In the genomic region with DNA sequence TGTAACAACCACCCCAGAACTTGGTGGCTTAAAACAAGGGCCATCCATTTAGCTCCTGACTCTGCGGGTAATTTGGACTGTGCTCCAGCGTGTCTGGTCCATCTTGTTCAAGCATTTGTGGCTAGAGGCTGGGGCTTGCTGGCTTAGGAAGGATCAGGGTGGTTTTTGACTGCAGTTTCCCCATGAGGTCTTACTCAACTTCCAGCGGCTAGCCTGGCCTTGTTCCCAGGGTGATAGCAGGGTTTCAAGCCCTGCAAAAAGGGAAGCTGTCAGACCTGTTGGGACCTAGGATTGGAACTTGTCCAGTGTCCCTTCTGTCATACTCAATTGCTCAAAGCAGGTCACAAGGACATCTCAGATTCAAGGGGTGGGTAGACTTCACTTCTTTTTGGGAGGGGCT, we compare ENCODE assay signal across 15 cellular contexts.
DNase-seq lines count a peak whose midpoint lies in the region; ATAC-seq and TF ChIP-seq lines count a peak whose summit lies in the region.
"Had no signal": no experiment of that assay in that cellular context is flagged by ENCODE, and none has a peak within 500 bp of the region (broad histone marks: within the 10 kb centered on the region; RNA-seq: fewer than 3 reads in every experiment).

No MANE protein-coding gene starts in this region.

- H3K4me1 Mint-ChIP-seq in dendritic cell treated with granulocyte-macrophage colony-stimulating factor and Interleukin-4, amounts not matched to agents 40 ng/mL and 50 ng/mL, for 4 days (ENCODE audit: low read depth) = peaks cover 46% of the 10 kb centered on the region

- H3K9me3 Mint-ChIP-seq in dendritic cell treated with granulocyte-macrophage colony-stimulating factor and Interleukin-4, amounts not matched to agents 40 ng/mL and 50 ng/mL, for 4 days = peaks cover 8% of the 10 kb centered on the region
- H3K9me3 Mint-ChIP-seq: activated T-helper 2 cell treated with anti-CD3 and anti-CD28 coated beads, Interferon-gamma antibody, Interleukin-2, Interleukin-4, amounts not matched to agents 10 μg/mL and 5 μg/mL and 100 μg/mL, durations not matched to agents 14 hours and 24 hours and 36 hours had no signal

- DNase-seq in Ammon's horn (ENCODE audit: low spot score) (peak; percentile 52), MV-4-11 (lab: John Stamatoyannopoulos, UW) (peak; percentile 100), mucosa of descending colon (no peak), NCI-H1417 treated with DMSO at 0.1 percent for 48 hours (lab: John Stamatoyannopoulos, UW) (no peak)
- DNase-seq in activated CD4-positive, alpha-beta T cell treated with anti-CD3 and anti-CD28 coated beads for 4 hours = no peak
- DNase-seq: activated CD8-positive, alpha-beta T cell treated with anti-CD3 and anti-CD28 coated beads, Interleukin-2, amount 10 ng/mL, durations not matched to agents 7 days and 5 days; NCI-H187 treated with DMSO at 0.1 percent for 48 hours; NCI-H510A treated with DMSO at 0.1 percent for 48 hours; PC-3 had no signal

- peak; percentile 33 for ATAC-seq in mucosa of descending colon
- no peak for ATAC-seq in GM21515 (IDR thresholded peaks at IDR 0.05; ENCODE audit: unreplicated experiment)
- no peak for ATAC-seq in GM21619 (IDR thresholded peaks at IDR 0.05; ENCODE audit: unreplicated experiment)
- ATAC-seq: activated CD8-positive, alpha-beta T cell treated with anti-CD3 and anti-CD28 coated beads, Interleukin-2, amount 10 ng/mL, durations not matched to agents 7 days and 5 days; PC-3 had no signal

- peaks cover 2% of the 10 kb centered on the region for H3K27me3 Mint-ChIP-seq in dendritic cell treated with granulocyte-macrophage colony-stimulating factor and Interleukin-4, amounts not matched to agents 40 ng/mL and 50 ng/mL, for 4 days

- no peaks in the 10 kb centered on the region for H3K4me1 ChIP-seq in mucosa of descending colon (ENCODE audit: low read depth)
- H3K4me1 ChIP-seq: tibial nerve had no signal

- H3K4me3 Mint-ChIP-seq in dendritic cell treated with granulocyte-macrophage colony-stimulating factor and Interleukin-4, amounts not matched to agents 40 ng/mL and 50 ng/mL, for 4 days = no peak overlapping the region
- H3K4me3 Mint-ChIP-seq: activated CD8-positive, alpha-beta T cell treated with anti-CD3 and anti-CD28 coated beads, Interleukin-2, amount 10 ng/mL, durations not matched to agents 7 days and 5 days had no signal

- H3K27ac Mint-ChIP-seq in dendritic cell treated with granulocyte-macrophage colony-stimulating factor and Interleukin-4, amounts not matched to agents 40 ng/mL and 50 ng/mL, for 4 days = peak overlapping the region; percentile 91
- H3K27ac Mint-ChIP-seq: activated CD8-positive, alpha-beta T cell treated with anti-CD3 and anti-CD28 coated beads, Interleukin-2, amount 10 ng/mL, durations not matched to agents 7 days and 5 days; activated T-helper 2 cell treated with anti-CD3 and anti-CD28 coated beads, Interferon-gamma antibody, Interleukin-2, Interleukin-4, amounts not matched to agents 10 μg/mL and 5 μg/mL and 100 μg/mL, durations not matched to agents 14 hours and 24 hours and 36 hours had no signal

- intact Hi-C loops in dendritic cell treated with granulocyte-macrophage colony-stimulating factor and Interleukin-4, amounts not matched to agents 40 ng/mL and 50 ng/mL, for 4 days (cut with micrococcal nuclease) = no loop called here
- intact Hi-C loops in mucosa of descending colon (cut with DNase I, micrococcal nuclease) = no loop called here

- H3K9me3 ChIP-seq in mucosa of descending colon = no peaks in the 10 kb centered on the region
- H3K9me3 ChIP-seq: neutrophil, tibial nerve had no signal

- no peaks in the 10 kb centered on the region for H3K36me3 ChIP-seq in mucosa of descending colon (ENCODE audit: low read depth)
- H3K36me3 ChIP-seq: neutrophil, tibial nerve had no signal

- peaks cover 6% of the 10 kb centered on the region for H3K36me3 Mint-ChIP-seq in dendritic cell treated with granulocyte-macrophage colony-stimulating factor and Interleukin-4, amounts not matched to agents 40 ng/mL and 50 ng/mL, for 4 days (ENCODE audit: low read depth)

- no peak for TF ChIP-seq CTCF in mucosa of descending colon (IDR thresholded peaks at IDR 0.05)

- no peak overlapping the region for H3K4me3 ChIP-seq in mucosa of descending colon
- H3K4me3 ChIP-seq: tibial nerve had no signal

Comparison
In these comparisons a context has a peak if more than half of its experiments do, and no peak if none do; other contexts are left out.
1. DNase-seq: peak in Ammon's horn (single experiment) and MV-4-11 (single experiment); none in mucosa of descending colon (0 of 3), NCI-H1417 treated with DMSO at 0.1 percent for 48 hours (single experiment) and activated CD4-positive, alpha-beta T cell treated with anti-CD3 and anti-CD28 coated beads for 4 hours (0 of 2).